In genomic region chr1:244176201-244176600, GRCh38 we compare ENCODE assay signal across 25 cellular contexts.
"Had no signal": no experiment of that assay in that cellular context is flagged by ENCODE, and none has a peak within 500 bp of the region (broad histone marks: within the 10 kb centered on the region; RNA-seq: fewer than 3 reads in every experiment).

No MANE protein-coding gene starts in this region.

- H3K27me3 ChIP-seq: right lobe of liver, sigmoid colon, stomach, thyroid gland, tibial nerve, upper lobe of left lung, vagina had no signal

- H3K4me1 ChIP-seq: parathyroid adenoma, right lobe of liver, thyroid gland, tibial nerve, upper lobe of left lung, vagina had no signal

- H2AFZ ChIP-seq: parathyroid adenoma had no signal

- H3K27ac ChIP-seq: parathyroid adenoma, psoas muscle, right lobe of liver, sigmoid colon, stomach, thoracic aorta, thyroid gland, tibial nerve, upper lobe of left lung, vagina had no signal

- H3K79me2 ChIP-seq: parathyroid adenoma had no signal

- H3K36me3 ChIP-seq: right lobe of liver, sigmoid colon, stomach, thoracic aorta, thyroid gland, tibial nerve, upper lobe of left lung, vagina had no signal

- H3K9me3 ChIP-seq: psoas muscle, right lobe of liver, sigmoid colon, stomach, thoracic aorta, thyroid gland, tibial nerve, upper lobe of left lung, vagina had no signal

- H3K4me3 ChIP-seq: psoas muscle, right lobe of liver, sigmoid colon, stomach, thoracic aorta, thyroid gland, tibial nerve, upper lobe of left lung, vagina had no signal

- ATAC-seq: naive thymus-derived CD8-positive, alpha-beta T cell; natural killer cell treated with Interleukin-12 subunit alpha and Interleukin-12 subunit beta and Interleukin-15 and Interleukin-18, amount 100 ng/mL, for 72 hours; psoas muscle; right cardiac atrium; right lobe of liver; stimulated activated effector memory CD8-positive, alpha-beta T cell treated with anti-CD3 and anti-CD28 coated beads, Interleukin-12 subunit alpha, Interleukin-12 subunit beta, amount 100 ng/mL, for 72 hours; stimulated activated naive B cell treated with anti-CD40 and anti-IgM and Interleukin-4, amounts not matched to agents 10 μg/mL and 1 μg/mL and 100 μg/mL, for 72 hours had no signal

- DNase-seq: naive thymus-derived CD8-positive, alpha-beta T cell; nephron progenitor cell; posterior cingulate gyrus; psoas muscle; right cardiac atrium; right lobe of liver; sigmoid colon; small intestine; stimulated activated CD4-positive, alpha-beta T cell treated with anti-CD3 and anti-CD28 coated beads, Interleukin-15, amount 100 ng/mL, for 24 hours; stimulated activated CD4-positive, alpha-beta T cell treated with anti-CD3 and anti-CD28 coated beads, Interleukin-2, amount 100 ng/mL, for 24 hours; stimulated activated CD4-positive, alpha-beta T cell treated with anti-CD3 and anti-CD28 coated beads, Interleukin-2, amount 100 ng/mL, for 48 hours; stimulated activated CD4-positive, alpha-beta T cell treated with anti-CD3 and anti-CD28 coated beads, Interleukin-4, amount 100 ng/mL, for 24 hours; stimulated activated naive B cell treated with anti-CD40 and anti-IgM and Interleukin-4, amounts not matched to agents 10 μg/mL and 1 μg/mL and 100 μg/mL, for 72 hours; stimulated activated naive CD4-positive, alpha-beta T cell treated with Interleukin-2 at 50 U/mL for 16 hours; stomach; thyroid gland; trophoblast cell; upper lobe of left lung had no signal

- H3K9ac ChIP-seq: parathyroid adenoma had no signal

- FAIRE-seq: small intestine, urothelium cell line had no signal
